Comparison of ENCODE assay signal across 15 cellular contexts in genomic region chr11:104881117-104881794, GRCh38. TPM values are rescaled to one million over a fixed set of nuclear protein-coding genes. Genes with fewer than 3 reads are reported as not detected.
A peak's percentile ranks its signal among the peaks of the same experiment; 100 is the strongest.
DNase-seq lines count a peak whose midpoint lies in the region; ATAC-seq and TF ChIP-seq lines count a peak whose summit lies in the region.
"Had no signal": no experiment of that assay in that cellular context is flagged by ENCODE, and none has a peak within 500 bp of the region (broad histone marks: within the 10 kb centered on the region; RNA-seq: fewer than 3 reads in every experiment).

No MANE protein-coding gene starts in this region.

- no peak overlapping the region for H3K27ac ChIP-seq in testis
- H3K27ac ChIP-seq: coronary artery had no signal

- 95 to 99% methylated on average over 3 of the region's 3 CpGs for WGBS in lower leg skin, 2 donors
- 87 to 96% methylated on average over 3 of the region's 3 CpGs for WGBS in testis, 2 donors

- H3K4me3 ChIP-seq in lower leg skin (ENCODE audit: low read depth, poor library complexity, severe bottlenecking) (no peak overlapping the region), testis (no peak overlapping the region)
- H3K4me3 ChIP-seq: coronary artery had no signal

- TF ChIP-seq POLR2A in lower leg skin (IDR thresholded peaks at IDR 0.05) (no peak), testis (IDR thresholded peaks at IDR 0.05) (no peak)

- peak overlapping the region; percentile 7 to 87 (median 37) for H3K4me3 Mint-ChIP-seq in IgD-negative memory B cell
- H3K4me3 Mint-ChIP-seq: activated naive CD4-positive, alpha-beta T cell treated with anti-CD3 and anti-CD28 coated beads, Interleukin-2, amount 50 U/mL, for 24 hours; CD14-positive monocyte; neural crest cell had no signal

- H3K4me1 ChIP-seq in testis, result no peaks in the 10 kb centered on the region

- H3K4me1 Mint-ChIP-seq in IgD-negative memory B cell, result peaks cover 37 to 49% (median 48%) of the 10 kb centered on the region in 3 donors
- H3K4me1 Mint-ChIP-seq: neural crest cell had no signal

- peak; percentile 66 for ATAC-seq in GM18508 (IDR thresholded peaks at IDR 0.05; ENCODE audit: insufficient read depth, unreplicated experiment)
- ATAC-seq in GM21360 (IDR thresholded peaks at IDR 0.05; ENCODE audit: unreplicated experiment), result peak; percentile 66
- ATAC-seq in HG02943 (IDR thresholded peaks at IDR 0.05; ENCODE audit: low read depth, unreplicated experiment), result peak; percentile 76
- ATAC-seq: SK-N-SH treated with all-trans-retinoic acid at 6 μM for 48 hours had no signal

- intact Hi-C loops in lower leg skin (cut with DNase I; ENCODE audit: low total_unique reads), result no loop called here
- intact Hi-C loops in testis (cut with DNase I; ENCODE audit: low total_unique reads), result no loop called here

- no peaks in the 10 kb centered on the region for H3K9me3 Mint-ChIP-seq in IgD-negative memory B cell

- H3K27me3 Mint-ChIP-seq in IgD-negative memory B cell, result no peaks in the 10 kb centered on the region
- H3K27me3 Mint-ChIP-seq: activated naive CD4-positive, alpha-beta T cell treated with anti-CD3 and anti-CD28 coated beads, Interleukin-2, amount 50 U/mL, for 24 hours had no signal

- no peaks in the 10 kb centered on the region for H3K36me3 ChIP-seq in testis (ENCODE audit: low read depth, missing control alignments)

- DNase-seq in lower leg skin (ENCODE audit: low spot score in 2 of 2) (no peak), testis (no peak), hippocampal formation (lab: John Stamatoyannopoulos, UW) (no peak)
- no peak for DNase-seq in stimulated activated naive CD4-positive, alpha-beta T cell (lab: John Stamatoyannopoulos, UW)
- DNase-seq: activated CD4-positive, alpha-beta T cell treated with anti-CD3 and anti-CD28 coated beads, Interleukin-2, amount 50 U/mL, for 1 hour; NCI-H510A had no signal

- peak overlapping the region; percentile 28 to 84 (median 33) for H3K27ac Mint-ChIP-seq in IgD-negative memory B cell
- H3K27ac Mint-ChIP-seq: activated naive CD4-positive, alpha-beta T cell treated with anti-CD3 and anti-CD28 coated beads, Interleukin-2, amount 50 U/mL, for 24 hours; CD14-positive monocyte had no signal

- no peaks in the 10 kb centered on the region for H3K9me3 ChIP-seq in testis

- TF ChIP-seq CTCF in lower leg skin (IDR thresholded peaks at IDR 0.05) (no peak), testis (IDR thresholded peaks at IDR 0.05) (no peak)

- no peaks in the 10 kb centered on the region for H3K36me3 Mint-ChIP-seq in IgD-negative memory B cell
- H3K36me3 Mint-ChIP-seq: CD14-positive monocyte had no signal

- H3K27me3 ChIP-seq in testis, result no peaks in the 10 kb centered on the region

RNA-seq across cellular contexts. Expression of gene CASP12, which starts 17.0 kb away (rescaled TPM):
- polyA plus RNA-seq in IgD-negative memory B cell, result not detected
- total RNA-seq in lower leg skin, result 1 to 10 TPM in 1 of 4 donors, under 1 TPM in 2, not detected in 1; 0.64 to 1.1 (median 0.84) TPM
- under 1 TPM; 0.31 to 0.94 TPM for total RNA-seq in testis
- polyA plus RNA-seq in testis (ENCODE audit: insufficient read depth, low read depth, low replicate concordance), result not detected
- total RNA-seq: neural crest cell had no signal
- polyA plus RNA-seq: CD14-positive monocyte had no signal
